In the genomic region with DNA sequence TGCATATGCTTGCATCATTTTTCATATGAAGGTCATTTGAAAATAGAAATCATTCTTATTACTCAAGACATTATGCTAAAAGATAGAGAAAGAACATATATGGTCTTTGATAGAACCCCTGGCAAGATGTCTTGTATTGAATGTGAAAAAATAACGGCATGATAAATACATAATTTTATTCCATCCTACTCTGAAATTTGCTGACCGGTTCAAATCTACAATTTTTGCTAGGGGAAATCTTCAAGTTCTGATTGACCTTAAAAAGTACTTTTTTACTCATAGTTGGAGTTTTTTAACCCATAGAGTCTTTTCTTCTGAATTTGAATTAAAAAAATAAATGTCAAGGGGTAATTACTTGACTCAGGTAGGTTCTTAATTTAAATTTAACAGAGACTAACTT, we compare ENCODE assay signal across 4 cellular contexts.
TF ChIP-seq lines count a peak whose summit lies in the region.

No MANE protein-coding gene starts in this region.

TF ChIP-seq in HepG2, 621 proteins besides CTCF, POLR2A, EP300 and RAD21 (continues in another document):
- TF ChIP-seq, protein P1, sequence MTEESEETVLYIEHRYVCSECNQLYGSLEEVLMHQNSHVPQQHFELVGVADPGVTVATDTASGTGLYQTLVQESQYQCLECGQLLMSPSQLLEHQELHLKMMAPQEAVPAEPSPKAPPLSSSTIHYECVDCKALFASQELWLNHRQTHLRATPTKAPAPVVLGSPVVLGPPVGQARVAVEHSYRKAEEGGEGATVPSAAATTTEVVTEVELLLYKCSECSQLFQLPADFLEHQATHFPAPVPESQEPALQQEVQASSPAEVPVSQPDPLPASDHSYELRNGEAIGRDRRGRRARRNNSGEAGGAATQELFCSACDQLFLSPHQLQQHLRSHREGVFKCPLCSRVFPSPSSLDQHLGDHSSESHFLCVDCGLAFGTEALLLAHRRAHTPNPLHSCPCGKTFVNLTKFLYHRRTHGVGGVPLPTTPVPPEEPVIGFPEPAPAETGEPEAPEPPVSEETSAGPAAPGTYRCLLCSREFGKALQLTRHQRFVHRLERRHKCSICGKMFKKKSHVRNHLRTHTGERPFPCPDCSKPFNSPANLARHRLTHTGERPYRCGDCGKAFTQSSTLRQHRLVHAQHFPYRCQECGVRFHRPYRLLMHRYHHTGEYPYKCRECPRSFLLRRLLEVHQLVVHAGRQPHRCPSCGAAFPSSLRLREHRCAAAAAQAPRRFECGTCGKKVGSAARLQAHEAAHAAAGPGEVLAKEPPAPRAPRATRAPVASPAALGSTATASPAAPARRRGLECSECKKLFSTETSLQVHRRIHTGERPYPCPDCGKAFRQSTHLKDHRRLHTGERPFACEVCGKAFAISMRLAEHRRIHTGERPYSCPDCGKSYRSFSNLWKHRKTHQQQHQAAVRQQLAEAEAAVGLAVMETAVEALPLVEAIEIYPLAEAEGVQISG (CRISPR knock-in tag; IDR thresholded peaks at IDR 0.05) = no peak
- TF ChIP-seq ZNF564 (CRISPR knock-in tag; IDR thresholded peaks at IDR 0.05) (no peak), SP140L (CRISPR knock-in tag; IDR thresholded peaks at IDR 0.05; ENCODE audit: borderline replicate concordance) (no peak), ZNF546 (CRISPR knock-in tag; conservative IDR thresholded peaks at IDR 0.05) (no peak), ZEB1 (IDR thresholded peaks at IDR 0.05; ENCODE audit: insufficient replicate concordance, low read depth) (no peak), MAFF (IDR thresholded peaks at IDR 0.05; ENCODE audit: low read depth, low read length) (peak; percentile 81)
- TF ChIP-seq, protein P2, sequence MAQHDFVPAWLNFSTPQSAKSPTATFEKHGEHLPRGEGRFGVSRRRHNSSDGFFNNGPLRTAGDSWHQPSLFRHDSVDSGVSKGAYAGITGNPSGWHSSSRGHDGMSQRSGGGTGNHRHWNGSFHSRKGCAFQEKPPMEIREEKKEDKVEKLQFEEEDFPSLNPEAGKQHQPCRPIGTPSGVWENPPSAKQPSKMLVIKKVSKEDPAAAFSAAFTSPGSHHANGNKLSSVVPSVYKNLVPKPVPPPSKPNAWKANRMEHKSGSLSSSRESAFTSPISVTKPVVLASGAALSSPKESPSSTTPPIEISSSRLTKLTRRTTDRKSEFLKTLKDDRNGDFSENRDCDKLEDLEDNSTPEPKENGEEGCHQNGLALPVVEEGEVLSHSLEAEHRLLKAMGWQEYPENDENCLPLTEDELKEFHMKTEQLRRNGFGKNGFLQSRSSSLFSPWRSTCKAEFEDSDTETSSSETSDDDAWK (CRISPR knock-in tag; IDR thresholded peaks at IDR 0.05) = no peak

TF ChIP-seq in A549, 52 proteins besides CTCF, POLR2A, EP300 and RAD21:
- peak; percentile 63 for TF ChIP-seq MAFK (IDR thresholded peaks at IDR 0.05; ENCODE audit: partially characterized antibody)
- TF ChIP-seq CBX8 (IDR thresholded peaks at IDR 0.05) = no peak
TF ChIP-seq in A549: peak in this region for 1.

TF ChIP-seq in IMR-90, 13 proteins besides CTCF, POLR2A, EP300 and RAD21:
- TF ChIP-seq RFX5 (IDR thresholded peaks at IDR 0.05; ENCODE audit: low read depth, low read length) (no peak), CEBPB (IDR thresholded peaks at IDR 0.05; ENCODE audit: low read depth, low read length) (no peak), MAFK (IDR thresholded peaks at IDR 0.05; ENCODE audit: low read depth, low read length) (peak; percentile 71), RCOR1 (IDR thresholded peaks at IDR 0.05; ENCODE audit: insufficient replicate concordance, low read length) (no peak)

TF ChIP-seq in K562, 482 proteins besides CTCF, POLR2A, EP300 and RAD21:
- no peak for TF ChIP-seq RB1 (IDR thresholded peaks at IDR 0.05; ENCODE audit: low read depth)
- TF ChIP-seq ZNF316 (IDR thresholded peaks at IDR 0.05) = peak; percentile 22; the same call in 1 of the 2 replicates
